10 cellular contexts compared by ENCODE assay signal in genomic region chr6:45590225-45590624, GRCh38.
DNase-seq lines count a peak whose midpoint lies in the region; ATAC-seq and TF ChIP-seq lines count a peak whose summit lies in the region.
"Had no signal": no experiment of that assay in that cellular context is flagged by ENCODE, and none has a peak within 500 bp of the region (broad histone marks: within the 10 kb centered on the region; RNA-seq: fewer than 3 reads in every experiment).

No MANE protein-coding gene starts in this region.

- no peaks in the 10 kb centered on the region for H3K27me3 Mint-ChIP-seq in activated CD4-positive, alpha-beta T cell treated with anti-CD3 and anti-CD28 coated beads for 36 hours
- H3K27me3 Mint-ChIP-seq in T-helper 1 cell treated with Interleukin-12 subunit alpha and Interleukin-12 subunit beta and Interleukin-4 antibody, amounts not matched to agents 30 μg/mL and 1 μg/mL, for 36 hours (ENCODE audit: low read depth), result no peaks in the 10 kb centered on the region

- no peak for DNase-seq in activated CD4-positive, alpha-beta T cell treated with anti-CD3 and anti-CD28 coated beads for 36 hours
- no peak for DNase-seq in activated CD4-positive, alpha-beta T cell treated with anti-CD3 and anti-CD28 coated beads for 4 hours
- peak; percentile 59 for DNase-seq in fibroblast of the aortic adventitia (ENCODE audit: low read depth)
- no peak for DNase-seq in stimulated activated naive CD8-positive, alpha-beta T cell treated with anti-CD3 and anti-CD28 coated beads, Interleukin-15, Interleukin-2, amounts not matched to agents 100 U/mL and 50 U/mL, for 24 hours
- DNase-seq: retina; stimulated activated naive CD4-positive, alpha-beta T cell treated with Interleukin-2 at 50 U/mL for 16 hours had no signal

- CTCF ChIA-PET in activated CD4-positive, alpha-beta T cell treated with anti-CD3 and anti-CD28 coated beads for 36 hours (lab: Charles Lee), result interaction anchor here (1.6 kb wide), 1 partner anchor 43 kb away, joined by 3 read pairs; no protein-coding TSS in a partner anchor

- no peaks in the 10 kb centered on the region for H3K9me3 Mint-ChIP-seq in activated CD4-positive, alpha-beta T cell treated with anti-CD3 and anti-CD28 coated beads for 36 hours (ENCODE audit: low read depth)
- no peaks in the 10 kb centered on the region for H3K9me3 Mint-ChIP-seq in T-helper 1 cell treated with Interleukin-12 subunit alpha and Interleukin-12 subunit beta and Interleukin-4 antibody, amounts not matched to agents 30 μg/mL and 1 μg/mL, for 36 hours

- no peak for TF ChIP-seq CTCF in fibroblast of the aortic adventitia (IDR thresholded peaks at IDR 0.05; ENCODE audit: insufficient read depth, low read length)

- H3K36me3 Mint-ChIP-seq in activated CD4-positive, alpha-beta T cell treated with anti-CD3 and anti-CD28 coated beads for 36 hours (ENCODE audit: low read depth), result no peaks in the 10 kb centered on the region
- H3K36me3 Mint-ChIP-seq in T-helper 1 cell treated with Interleukin-12 subunit alpha and Interleukin-12 subunit beta and Interleukin-4 antibody, amounts not matched to agents 30 μg/mL and 1 μg/mL, for 36 hours (ENCODE audit: low read depth), result peaks cover 13% of the 10 kb centered on the region

- H3K4me3 Mint-ChIP-seq in activated CD4-positive, alpha-beta T cell treated with anti-CD3 and anti-CD28 coated beads for 36 hours, result no peak overlapping the region
- no peak overlapping the region for H3K4me3 Mint-ChIP-seq in T-helper 1 cell treated with Interleukin-12 subunit alpha and Interleukin-12 subunit beta and Interleukin-4 antibody, amounts not matched to agents 30 μg/mL and 1 μg/mL, for 36 hours

- no peak overlapping the region for H3K4me3 ChIP-seq in fibroblast of the aortic adventitia (ENCODE audit: low read depth, low read length)

- POLR2A ChIA-PET in activated CD4-positive, alpha-beta T cell treated with anti-CD3 and anti-CD28 coated beads for 36 hours (lab: Charles Lee), result no interaction called here

- ATAC-seq in activated CD4-positive, alpha-beta T cell treated with anti-CD3 and anti-CD28 coated beads for 36 hours, result peak; percentile 40
- peak; percentile 56 for ATAC-seq in stimulated activated naive CD8-positive, alpha-beta T cell treated with anti-CD3 and anti-CD28 coated beads, Interleukin-15, Interleukin-2, amounts not matched to agents 100 U/mL and 50 U/mL, for 24 hours
- ATAC-seq in GM21528 (IDR thresholded peaks at IDR 0.05; ENCODE audit: low FRiP score, unreplicated experiment), result no peak
- no peak for ATAC-seq in HG02678 (IDR thresholded peaks at IDR 0.05; ENCODE audit: unreplicated experiment)
- ATAC-seq in GM21390 (IDR thresholded peaks at IDR 0.05; ENCODE audit: unreplicated experiment), result no peak

- peak overlapping the region; percentile 80 for H3K27ac Mint-ChIP-seq in activated CD4-positive, alpha-beta T cell treated with anti-CD3 and anti-CD28 coated beads for 36 hours
- H3K27ac Mint-ChIP-seq in T-helper 1 cell treated with Interleukin-12 subunit alpha and Interleukin-12 subunit beta and Interleukin-4 antibody, amounts not matched to agents 30 μg/mL and 1 μg/mL, for 36 hours, result peak overlapping the region; percentile 50

- intact Hi-C loops in activated CD4-positive, alpha-beta T cell treated with anti-CD3 and anti-CD28 coated beads for 36 hours (cut with DNase I, micrococcal nuclease), result loop anchor here (2.0 to 5.0 kb wide), 3 partner anchors 121 to 332 kb away; no protein-coding TSS in a partner anchor

- peaks cover 81% of the 10 kb centered on the region for H3K4me1 Mint-ChIP-seq in activated CD4-positive, alpha-beta T cell treated with anti-CD3 and anti-CD28 coated beads for 36 hours
- peaks cover 69% of the 10 kb centered on the region for H3K4me1 Mint-ChIP-seq in T-helper 1 cell treated with Interleukin-12 subunit alpha and Interleukin-12 subunit beta and Interleukin-4 antibody, amounts not matched to agents 30 μg/mL and 1 μg/mL, for 36 hours (ENCODE audit: low read depth)

Comparison
In these comparisons a context has a peak if more than half of its experiments do, and no peak if none do; other contexts are left out.
1. ATAC-seq: peak in activated CD4-positive, alpha-beta T cell treated with anti-CD3 and anti-CD28 coated beads for 36 hours (single experiment) and stimulated activated naive CD8-positive, alpha-beta T cell treated with anti-CD3 and anti-CD28 coated beads, Interleukin-15, Interleukin-2, amounts not matched to agents 100 U/mL and 50 U/mL, for 24 hours (single experiment); none in GM21528 (single experiment), HG02678 (single experiment) and GM21390 (single experiment).